ENCODE assay signal across 1 cellular context in genomic region chr3:99868438-99868723, GRCh38.
A peak's percentile ranks its signal among the peaks of the same experiment; 100 is the strongest.
TF ChIP-seq lines count a peak whose summit lies in the region.

No MANE protein-coding gene starts in this region.

TF ChIP-seq in HepG2, 621 proteins besides CTCF, POLR2A, EP300 and RAD21:
- TF ChIP-seq PAF1 (CRISPR knock-in tag; IDR thresholded peaks at IDR 0.05) (peak; percentile 85; the same call in 1 of the 2 replicates), POLR2G (IDR thresholded peaks at IDR 0.05; ENCODE audit: low read depth, low read length) (peak; percentile 35), LCORL (IDR thresholded peaks at IDR 0.05) (peak; percentile 98), LCORL (CRISPR knock-in tag; IDR thresholded peaks at IDR 0.05) (no peak), RBFOX2 (IDR thresholded peaks at IDR 0.05; ENCODE audit: low read depth, low read length) (peak; percentile 50; the same call in 1 of the 2 replicates), ZFP82 (CRISPR knock-in tag; IDR thresholded peaks at IDR 0.05; ENCODE audit: borderline replicate concordance) (no peak), NFIB (CRISPR knock-in tag; IDR thresholded peaks at IDR 0.05; ENCODE audit: borderline replicate concordance) (0 out of 2 replicates have a peak, but pooled peaks have one; percentile 68), CAMTA2 (CRISPR knock-in tag; IDR thresholded peaks at IDR 0.05; ENCODE audit: borderline replicate concordance) (no peak), THRA (CRISPR knock-in tag; IDR thresholded peaks at IDR 0.05; ENCODE audit: borderline replicate concordance) (no peak), RBM22 (optimal IDR thresholded peaks at IDR 0.05; ENCODE audit: low read length) (peak; percentile 24), ZFP41 (CRISPR knock-in tag; IDR thresholded peaks at IDR 0.05; ENCODE audit: borderline replicate concordance) (no peak), ZNF776 (CRISPR knock-in tag; IDR thresholded peaks at IDR 0.05) (no peak)
